Comparison of ENCODE assay signal across 22 cellular contexts in the genomic region with DNA sequence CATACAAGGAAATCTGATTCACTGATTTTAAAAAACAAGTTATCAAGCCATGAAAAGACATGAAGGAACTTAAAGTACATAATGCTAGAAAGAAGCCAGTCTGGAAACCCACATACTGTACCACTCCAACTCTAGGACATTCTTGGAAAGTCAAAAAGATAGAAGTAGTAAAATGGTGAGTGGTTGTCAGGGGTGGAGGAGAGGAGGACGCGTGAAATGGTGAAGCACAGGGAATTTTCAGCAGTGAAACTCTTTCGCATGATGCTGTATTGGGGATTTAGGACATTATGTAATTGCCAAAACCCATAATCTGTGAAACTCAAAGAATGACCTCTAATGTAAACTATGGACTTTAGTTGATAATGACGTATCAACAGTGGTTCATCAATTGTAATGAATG.
"Had no signal": no experiment of that assay in that cellular context is flagged by ENCODE, and none has a peak within 500 bp of the region (broad histone marks: within the 10 kb centered on the region; RNA-seq: fewer than 3 reads in every experiment).

No MANE protein-coding gene starts in this region.

- H3K9me3 ChIP-seq: heart left ventricle, suprapubic skin, tibial artery had no signal

- H3K4me3 ChIP-seq: heart left ventricle, suprapubic skin, tibial artery had no signal

- ATAC-seq: activated CD8-positive, alpha-beta memory T cell treated with anti-CD3 and anti-CD28 coated beads, Interleukin-2, amount 10 ng/mL, durations not matched to agents 7 days and 5 days; activated CD8-positive, alpha-beta T cell treated with anti-CD3 and anti-CD28 coated beads, Interleukin-2, amount 10 ng/mL, durations not matched to agents 7 days and 5 days; activated naive CD4-positive, alpha-beta T cell treated with anti-CD3 and anti-CD28 coated beads, Interleukin-2, amount 50 U/mL, for 72 hours; activated T-cell treated with anti-CD3 and anti-CD28 coated beads, Interleukin-2, amount 50 U/mL, for 72 hours; effector memory CD8-positive, alpha-beta T cell; left colon; naive thymus-derived CD8-positive, alpha-beta T cell; stimulated activated naive B cell treated with anti-CD40 and anti-IgM and Interleukin-4, amounts not matched to agents 10 μg/mL and 1 μg/mL and 100 μg/mL, for 72 hours; WTC11 had no signal

- H3K4me1 ChIP-seq: heart left ventricle, suprapubic skin had no signal

- DNase-seq: activated CD4-positive, alpha-beta T cell treated with anti-CD3 and anti-CD28 coated beads for 1 hour; activated CD8-positive, alpha-beta memory T cell treated with anti-CD3 and anti-CD28 coated beads, Interleukin-2, amount 10 ng/mL, durations not matched to agents 7 days and 5 days; activated naive CD4-positive, alpha-beta T cell; activated T-cell treated with anti-CD3 and anti-CD28 coated beads, Interleukin-2, amount 50 U/mL, for 72 hours; anterior cingulate cortex; effector memory CD8-positive, alpha-beta T cell; foreskin fibroblast; hypothalamus; immature natural killer cell; left colon; midbrain; occipital lobe; stimulated activated CD4-positive, alpha-beta T cell treated with anti-CD3 and anti-CD28 coated beads, Interleukin-15, amount 100 ng/mL, for 24 hours; stimulated activated naive B cell treated with anti-CD40 and anti-IgM and Interleukin-4, amounts not matched to agents 10 μg/mL and 1 μg/mL and 100 μg/mL, for 72 hours; T-helper 2 cell; tibial artery had no signal

- H3K27ac ChIP-seq: heart left ventricle, suprapubic skin had no signal

- H3K27me3 ChIP-seq: heart left ventricle, suprapubic skin, tibial artery had no signal
